1 cellular context compared by ENCODE assay signal in the genomic region with DNA sequence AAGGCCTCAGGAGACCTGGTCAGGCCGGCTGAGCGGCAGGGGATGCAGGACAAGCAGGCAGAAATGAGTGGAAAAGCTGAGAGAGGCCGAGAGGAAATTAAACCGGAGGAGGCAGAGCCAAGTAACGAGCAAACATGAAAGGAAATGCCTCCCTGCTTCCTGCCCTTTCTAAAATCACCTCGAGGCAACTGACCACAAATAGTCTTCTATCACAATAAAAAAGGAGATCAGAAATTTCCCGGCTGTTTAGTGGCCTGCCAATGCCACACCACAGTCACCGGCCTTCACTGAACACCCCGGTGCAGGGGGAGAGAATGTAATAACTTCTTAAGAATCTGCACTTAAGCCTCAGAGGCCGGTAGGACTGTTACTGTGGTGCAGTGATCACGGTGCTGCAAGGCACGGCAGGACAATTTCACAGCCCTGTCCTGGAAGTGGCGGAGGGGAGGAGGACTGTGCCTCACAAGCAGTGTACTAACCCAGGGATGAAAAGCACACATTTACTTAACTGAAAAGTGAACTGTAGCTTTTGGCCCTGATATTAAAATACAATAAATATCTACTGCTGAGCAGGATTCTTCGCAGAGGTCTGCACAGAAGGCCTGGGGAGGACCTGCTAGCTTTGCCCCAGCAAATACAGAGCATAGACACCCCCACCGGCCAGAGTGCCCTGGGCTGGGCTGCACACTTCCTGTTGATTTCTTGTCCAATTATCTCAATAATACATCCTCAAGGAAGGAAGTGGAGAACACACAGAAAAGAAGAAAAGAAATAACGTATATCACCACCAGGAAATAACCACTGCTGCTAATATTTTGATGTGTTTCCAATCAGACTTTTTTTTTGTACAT.
TF ChIP-seq lines count a peak whose summit lies in the region.

No MANE protein-coding gene starts in this region.

TF ChIP-seq in GM23338, 12 proteins besides CTCF, POLR2A, EP300 and RAD21 (continued from another document):
- TF ChIP-seq, protein P1, sequence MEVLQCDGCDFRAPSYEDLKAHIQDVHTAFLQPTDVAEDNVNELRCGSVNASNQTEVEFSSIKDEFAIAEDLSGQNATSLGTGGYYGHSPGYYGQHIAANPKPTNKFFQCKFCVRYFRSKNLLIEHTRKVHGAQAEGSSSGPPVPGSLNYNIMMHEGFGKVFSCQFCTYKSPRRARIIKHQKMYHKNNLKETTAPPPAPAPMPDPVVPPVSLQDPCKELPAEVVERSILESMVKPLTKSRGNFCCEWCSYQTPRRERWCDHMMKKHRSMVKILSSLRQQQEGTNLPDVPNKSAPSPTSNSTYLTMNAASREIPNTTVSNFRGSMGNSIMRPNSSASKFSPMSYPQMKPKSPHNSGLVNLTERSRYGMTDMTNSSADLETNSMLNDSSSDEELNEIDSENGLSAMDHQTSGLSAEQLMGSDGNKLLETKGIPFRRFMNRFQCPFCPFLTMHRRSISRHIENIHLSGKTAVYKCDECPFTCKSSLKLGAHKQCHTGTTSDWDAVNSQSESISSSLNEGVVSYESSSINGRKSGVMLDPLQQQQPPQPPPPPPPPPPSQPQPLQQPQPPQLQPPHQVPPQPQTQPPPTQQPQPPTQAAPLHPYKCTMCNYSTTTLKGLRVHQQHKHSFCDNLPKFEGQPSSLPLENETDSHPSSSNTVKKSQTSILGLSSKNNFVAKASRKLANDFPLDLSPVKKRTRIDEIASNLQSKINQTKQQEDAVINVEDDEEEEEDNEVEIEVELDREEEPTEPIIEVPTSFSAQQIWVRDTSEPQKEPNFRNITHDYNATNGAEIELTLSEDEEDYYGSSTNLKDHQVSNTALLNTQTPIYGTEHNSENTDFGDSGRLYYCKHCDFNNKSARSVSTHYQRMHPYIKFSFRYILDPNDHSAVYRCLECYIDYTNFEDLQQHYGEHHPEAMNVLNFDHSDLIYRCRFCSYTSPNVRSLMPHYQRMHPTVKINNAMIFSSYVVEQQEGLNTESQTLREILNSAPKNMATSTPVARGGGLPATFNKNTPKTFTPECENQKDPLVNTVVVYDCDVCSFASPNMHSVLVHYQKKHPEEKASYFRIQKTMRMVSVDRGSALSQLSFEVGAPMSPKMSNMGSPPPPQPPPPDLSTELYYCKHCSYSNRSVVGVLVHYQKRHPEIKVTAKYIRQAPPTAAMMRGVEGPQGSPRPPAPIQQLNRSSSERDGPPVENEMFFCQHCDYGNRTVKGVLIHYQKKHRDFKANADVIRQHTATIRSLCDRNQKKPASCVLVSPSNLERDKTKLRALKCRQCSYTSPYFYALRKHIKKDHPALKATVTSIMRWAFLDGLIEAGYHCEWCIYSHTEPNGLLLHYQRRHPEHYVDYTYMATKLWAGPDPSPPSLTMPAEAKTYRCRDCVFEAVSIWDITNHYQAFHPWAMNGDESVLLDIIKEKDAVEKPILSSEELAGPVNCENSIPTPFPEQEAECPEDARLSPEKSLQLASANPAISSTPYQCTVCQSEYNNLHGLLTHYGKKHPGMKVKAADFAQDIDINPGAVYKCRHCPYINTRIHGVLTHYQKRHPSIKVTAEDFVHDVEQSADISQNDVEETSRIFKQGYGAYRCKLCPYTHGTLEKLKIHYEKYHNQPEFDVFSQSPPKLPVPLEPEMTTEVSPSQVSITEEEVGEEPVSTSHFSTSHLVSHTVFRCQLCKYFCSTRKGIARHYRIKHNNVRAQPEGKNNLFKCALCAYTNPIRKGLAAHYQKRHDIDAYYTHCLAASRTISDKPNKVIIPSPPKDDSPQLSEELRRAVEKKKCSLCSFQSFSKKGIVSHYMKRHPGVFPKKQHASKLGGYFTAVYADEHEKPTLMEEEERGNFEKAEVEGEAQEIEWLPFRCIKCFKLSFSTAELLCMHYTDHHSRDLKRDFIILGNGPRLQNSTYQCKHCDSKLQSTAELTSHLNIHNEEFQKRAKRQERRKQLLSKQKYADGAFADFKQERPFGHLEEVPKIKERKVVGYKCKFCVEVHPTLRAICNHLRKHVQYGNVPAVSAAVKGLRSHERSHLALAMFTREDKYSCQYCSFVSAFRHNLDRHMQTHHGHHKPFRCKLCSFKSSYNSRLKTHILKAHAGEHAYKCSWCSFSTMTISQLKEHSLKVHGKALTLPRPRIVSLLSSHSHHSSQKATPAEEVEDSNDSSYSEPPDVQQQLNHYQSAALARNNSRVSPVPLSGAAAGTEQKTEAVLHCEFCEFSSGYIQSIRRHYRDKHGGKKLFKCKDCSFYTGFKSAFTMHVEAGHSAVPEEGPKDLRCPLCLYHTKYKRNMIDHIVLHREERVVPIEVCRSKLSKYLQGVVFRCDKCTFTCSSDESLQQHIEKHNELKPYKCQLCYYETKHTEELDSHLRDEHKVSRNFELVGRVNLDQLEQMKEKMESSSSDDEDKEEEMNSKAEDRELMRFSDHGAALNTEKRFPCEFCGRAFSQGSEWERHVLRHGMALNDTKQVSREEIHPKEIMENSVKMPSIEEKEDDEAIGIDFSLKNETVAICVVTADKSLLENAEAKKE (CRISPR knock-in tag; IDR thresholded peaks at IDR 0.05) = no peak
- no peak for TF ChIP-seq CREB1 (CRISPR knock-in tag; IDR thresholded peaks at IDR 0.05; ENCODE audit: low read depth)
